In the genomic region with DNA sequence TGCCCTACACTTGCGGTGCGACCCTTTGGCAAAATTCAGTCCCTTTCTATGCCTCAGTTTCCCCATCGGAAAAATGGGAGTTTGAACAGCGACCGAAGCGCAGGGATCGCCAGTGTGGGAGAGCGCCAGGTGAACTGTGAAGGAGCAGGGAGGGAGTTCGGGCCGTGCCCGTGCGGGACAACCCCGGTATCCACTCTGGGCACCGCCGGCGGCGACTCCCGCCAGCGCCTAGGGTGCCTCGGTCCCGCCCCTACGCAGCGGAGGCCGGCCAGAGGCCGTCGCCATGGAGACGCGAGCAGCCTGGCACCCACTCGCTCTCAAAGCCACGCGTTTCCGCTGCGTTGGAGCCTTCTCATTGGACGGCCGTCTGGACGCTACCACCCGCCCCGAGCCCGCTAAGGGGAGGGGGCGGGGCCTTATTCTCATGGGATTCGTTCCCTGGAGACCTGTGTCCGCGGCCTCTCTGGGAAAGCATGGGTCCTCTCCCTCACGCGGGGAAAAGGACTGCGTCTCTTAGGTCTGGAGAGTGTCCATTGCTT, we compare ENCODE assay signal across 1 cellular context.
TF ChIP-seq lines count a peak whose summit lies in the region.

No MANE protein-coding gene starts in this region.

TF ChIP-seq in K562, 482 proteins besides CTCF, POLR2A, EP300 and RAD21 (continued from another document and continues in another):
- TF ChIP-seq, protein P1, sequence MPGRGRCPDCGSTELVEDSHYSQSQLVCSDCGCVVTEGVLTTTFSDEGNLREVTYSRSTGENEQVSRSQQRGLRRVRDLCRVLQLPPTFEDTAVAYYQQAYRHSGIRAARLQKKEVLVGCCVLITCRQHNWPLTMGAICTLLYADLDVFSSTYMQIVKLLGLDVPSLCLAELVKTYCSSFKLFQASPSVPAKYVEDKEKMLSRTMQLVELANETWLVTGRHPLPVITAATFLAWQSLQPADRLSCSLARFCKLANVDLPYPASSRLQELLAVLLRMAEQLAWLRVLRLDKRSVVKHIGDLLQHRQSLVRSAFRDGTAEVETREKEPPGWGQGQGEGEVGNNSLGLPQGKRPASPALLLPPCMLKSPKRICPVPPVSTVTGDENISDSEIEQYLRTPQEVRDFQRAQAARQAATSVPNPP (IDR thresholded peaks at IDR 0.05; ENCODE audit: borderline replicate concordance, insufficient read depth, insufficient read length), result no peak
- TF ChIP-seq NR2F6 (CRISPR knock-in tag; IDR thresholded peaks at IDR 0.05) (no peak), LCOR (CRISPR knock-in tag; IDR thresholded peaks at IDR 0.05) (no peak), HMG20B (CRISPR knock-in tag; IDR thresholded peaks at IDR 0.05) (no peak), ZNF23 (CRISPR knock-in tag; IDR thresholded peaks at IDR 0.05) (no peak), CBX8 (IDR thresholded peaks at IDR 0.05; ENCODE audit: borderline replicate concordance, extremely low read depth, low read depth, low read length, poor library complexity, severe bottlenecking) (no peak), CBX3 (IDR thresholded peaks at IDR 0.05; ENCODE audit: borderline replicate concordance in 1 of 2, low read length in 2 of 2) (no peak), TCF3 (CRISPR knock-in tag; IDR thresholded peaks at IDR 0.05) (no peak), MYC (IDR thresholded peaks at IDR 0.05; ENCODE audit: low read depth, low read length) (no peak), MYC (CRISPR knock-in tag; IDR thresholded peaks at IDR 0.05; ENCODE audit: borderline replicate concordance, low read depth) (no peak), ERF (CRISPR knock-in tag; IDR thresholded peaks at IDR 0.05) (no peak), NR2C1 (IDR thresholded peaks at IDR 0.05) (no peak), NR2C1 (tag; IDR thresholded peaks at IDR 0.05) (no peak), ZKSCAN8 (CRISPR knock-in tag; IDR thresholded peaks at IDR 0.05) (no peak), RFX5 (IDR thresholded peaks at IDR 0.05; ENCODE audit: low read depth, low read length) (no peak), RBM15 (IDR thresholded peaks at IDR 0.05; ENCODE audit: insufficient read depth, low read length) (no peak), MEF2D (tag; conservative IDR thresholded peaks at IDR 0.05; ENCODE audit: low read depth) (no peak), NFIC (IDR thresholded peaks at IDR 0.05) (peak; percentile 24), ZNF699 (CRISPR knock-in tag; IDR thresholded peaks at IDR 0.05; ENCODE audit: insufficient replicate concordance) (no peak), IFI16 (CRISPR knock-in tag; IDR thresholded peaks at IDR 0.05) (no peak), SNIP1 (IDR thresholded peaks at IDR 0.05; ENCODE audit: low read depth) (no peak), DACH1 (IDR thresholded peaks at IDR 0.05; ENCODE audit: partially characterized antibody) (no peak), ZNF41 (CRISPR knock-in tag; conservative IDR thresholded peaks at IDR 0.05) (no peak), ZNF57 (CRISPR knock-in tag; IDR thresholded peaks at IDR 0.05) (no peak), ZNF445 (CRISPR knock-in tag; IDR thresholded peaks at IDR 0.05; ENCODE audit: low read depth) (no peak), KDM1A (IDR thresholded peaks at IDR 0.05) (peak in 1 of 2 experiments; percentile 14; a peak in 1 of 4 replicates), HDAC2 (IDR thresholded peaks at IDR 0.05) (peak; percentile 58; the same call in 1 of the 2 replicates), SRF (CRISPR knock-in tag; IDR thresholded peaks at IDR 0.05) (no peak), NFYB (IDR thresholded peaks at IDR 0.05; ENCODE audit: extremely low read depth, insufficient read length) (peak; percentile 54), NBN (IDR thresholded peaks at IDR 0.05; ENCODE audit: low read depth) (peak; percentile 31; the same call in 1 of the 2 replicates), FOXK2 (conservative IDR thresholded peaks at IDR 0.05 in 1 of 2, IDR thresholded peaks at IDR 0.05 in 1 of 2; ENCODE audit: low read depth in 2 of 2) (peak in 1 of 2 experiments; percentile 97; a peak in 2 of 4 replicates), ZFPM2 (CRISPR knock-in tag; IDR thresholded peaks at IDR 0.05) (no peak), SIN3A (IDR thresholded peaks at IDR 0.05; ENCODE audit: borderline replicate concordance in 2 of 2, control insufficient read depth in 1 of 2, low read depth in 2 of 2, low read length in 2 of 2) (peak in 1 of 2 experiments; percentile 42; a peak in 1 of 4 replicates), PHB (CRISPR knock-in tag; IDR thresholded peaks at IDR 0.05) (no peak), SNRNP70 (optimal IDR thresholded peaks at IDR 0.05; ENCODE audit: low read depth, low read length) (no peak), TAL1 (IDR thresholded peaks at IDR 0.05) (no peak), CBFA2T2 (conservative IDR thresholded peaks at IDR 0.05) (no peak), ETV6 (IDR thresholded peaks at IDR 0.05; ENCODE audit: borderline replicate concordance in 1 of 2, low read depth in 2 of 2, low read length in 1 of 2) (no peak), ETV6 (CRISPR knock-in tag; IDR thresholded peaks at IDR 0.05; ENCODE audit: borderline replicate concordance) (no peak), ZNF146 (CRISPR knock-in tag; IDR thresholded peaks at IDR 0.05; ENCODE audit: unreplicated experiment) (no peak), CSDE1 (IDR thresholded peaks at IDR 0.05) (peak in 1 of 2 experiments; percentile 74; a peak in 2 of 4 replicates), PHF21A (IDR thresholded peaks at IDR 0.05; ENCODE audit: borderline replicate concordance, low read depth) (no peak), ZEB2 (IDR thresholded peaks at IDR 0.05) (no peak), ZNF274 (IDR thresholded peaks at IDR 0.05; ENCODE audit: borderline replicate concordance, low read depth, low read length) (no peak), ZNF695 (CRISPR knock-in tag; IDR thresholded peaks at IDR 0.05) (no peak), ZZZ3 (IDR thresholded peaks at IDR 0.05) (no peak), ZKSCAN3 (CRISPR knock-in tag; IDR thresholded peaks at IDR 0.05) (no peak), TAF9B (IDR thresholded peaks at IDR 0.05; ENCODE audit: partially characterized antibody) (no peak)
- TF ChIP-seq, protein P2, sequence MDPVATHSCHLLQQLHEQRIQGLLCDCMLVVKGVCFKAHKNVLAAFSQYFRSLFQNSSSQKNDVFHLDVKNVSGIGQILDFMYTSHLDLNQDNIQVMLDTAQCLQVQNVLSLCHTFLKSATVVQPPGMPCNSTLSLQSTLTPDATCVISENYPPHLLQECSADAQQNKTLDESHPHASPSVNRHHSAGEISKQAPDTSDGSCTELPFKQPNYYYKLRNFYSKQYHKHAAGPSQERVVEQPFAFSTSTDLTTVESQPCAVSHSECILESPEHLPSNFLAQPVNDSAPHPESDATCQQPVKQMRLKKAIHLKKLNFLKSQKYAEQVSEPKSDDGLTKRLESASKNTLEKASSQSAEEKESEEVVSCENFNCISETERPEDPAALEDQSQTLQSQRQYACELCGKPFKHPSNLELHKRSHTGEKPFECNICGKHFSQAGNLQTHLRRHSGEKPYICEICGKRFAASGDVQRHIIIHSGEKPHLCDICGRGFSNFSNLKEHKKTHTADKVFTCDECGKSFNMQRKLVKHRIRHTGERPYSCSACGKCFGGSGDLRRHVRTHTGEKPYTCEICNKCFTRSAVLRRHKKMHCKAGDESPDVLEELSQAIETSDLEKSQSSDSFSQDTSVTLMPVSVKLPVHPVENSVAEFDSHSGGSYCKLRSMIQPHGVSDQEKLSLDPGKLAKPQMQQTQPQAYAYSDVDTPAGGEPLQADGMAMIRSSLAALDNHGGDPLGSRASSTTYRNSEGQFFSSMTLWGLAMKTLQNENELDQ (CRISPR knock-in tag; IDR thresholded peaks at IDR 0.05; ENCODE audit: borderline replicate concordance), result no peak
- TF ChIP-seq, protein P3, sequence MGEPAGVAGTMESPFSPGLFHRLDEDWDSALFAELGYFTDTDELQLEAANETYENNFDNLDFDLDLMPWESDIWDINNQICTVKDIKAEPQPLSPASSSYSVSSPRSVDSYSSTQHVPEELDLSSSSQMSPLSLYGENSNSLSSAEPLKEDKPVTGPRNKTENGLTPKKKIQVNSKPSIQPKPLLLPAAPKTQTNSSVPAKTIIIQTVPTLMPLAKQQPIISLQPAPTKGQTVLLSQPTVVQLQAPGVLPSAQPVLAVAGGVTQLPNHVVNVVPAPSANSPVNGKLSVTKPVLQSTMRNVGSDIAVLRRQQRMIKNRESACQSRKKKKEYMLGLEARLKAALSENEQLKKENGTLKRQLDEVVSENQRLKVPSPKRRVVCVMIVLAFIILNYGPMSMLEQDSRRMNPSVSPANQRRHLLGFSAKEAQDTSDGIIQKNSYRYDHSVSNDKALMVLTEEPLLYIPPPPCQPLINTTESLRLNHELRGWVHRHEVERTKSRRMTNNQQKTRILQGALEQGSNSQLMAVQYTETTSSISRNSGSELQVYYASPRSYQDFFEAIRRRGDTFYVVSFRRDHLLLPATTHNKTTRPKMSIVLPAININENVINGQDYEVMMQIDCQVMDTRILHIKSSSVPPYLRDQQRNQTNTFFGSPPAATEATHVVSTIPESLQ (CRISPR knock-in tag; IDR thresholded peaks at IDR 0.05), result no peak
- TF ChIP-seq, protein P4, sequence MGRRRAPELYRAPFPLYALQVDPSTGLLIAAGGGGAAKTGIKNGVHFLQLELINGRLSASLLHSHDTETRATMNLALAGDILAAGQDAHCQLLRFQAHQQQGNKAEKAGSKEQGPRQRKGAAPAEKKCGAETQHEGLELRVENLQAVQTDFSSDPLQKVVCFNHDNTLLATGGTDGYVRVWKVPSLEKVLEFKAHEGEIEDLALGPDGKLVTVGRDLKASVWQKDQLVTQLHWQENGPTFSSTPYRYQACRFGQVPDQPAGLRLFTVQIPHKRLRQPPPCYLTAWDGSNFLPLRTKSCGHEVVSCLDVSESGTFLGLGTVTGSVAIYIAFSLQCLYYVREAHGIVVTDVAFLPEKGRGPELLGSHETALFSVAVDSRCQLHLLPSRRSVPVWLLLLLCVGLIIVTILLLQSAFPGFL (CRISPR knock-in tag; IDR thresholded peaks at IDR 0.05), result no peak
- TF ChIP-seq, protein P5, sequence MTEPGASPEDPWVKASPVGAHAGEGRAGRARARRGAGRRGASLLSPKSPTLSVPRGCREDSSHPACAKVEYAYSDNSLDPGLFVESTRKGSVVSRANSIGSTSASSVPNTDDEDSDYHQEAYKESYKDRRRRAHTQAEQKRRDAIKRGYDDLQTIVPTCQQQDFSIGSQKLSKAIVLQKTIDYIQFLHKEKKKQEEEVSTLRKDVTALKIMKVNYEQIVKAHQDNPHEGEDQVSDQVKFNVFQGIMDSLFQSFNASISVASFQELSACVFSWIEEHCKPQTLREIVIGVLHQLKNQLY (CRISPR knock-in tag; conservative IDR thresholded peaks at IDR 0.05), result no peak
- TF ChIP-seq, protein P6, sequence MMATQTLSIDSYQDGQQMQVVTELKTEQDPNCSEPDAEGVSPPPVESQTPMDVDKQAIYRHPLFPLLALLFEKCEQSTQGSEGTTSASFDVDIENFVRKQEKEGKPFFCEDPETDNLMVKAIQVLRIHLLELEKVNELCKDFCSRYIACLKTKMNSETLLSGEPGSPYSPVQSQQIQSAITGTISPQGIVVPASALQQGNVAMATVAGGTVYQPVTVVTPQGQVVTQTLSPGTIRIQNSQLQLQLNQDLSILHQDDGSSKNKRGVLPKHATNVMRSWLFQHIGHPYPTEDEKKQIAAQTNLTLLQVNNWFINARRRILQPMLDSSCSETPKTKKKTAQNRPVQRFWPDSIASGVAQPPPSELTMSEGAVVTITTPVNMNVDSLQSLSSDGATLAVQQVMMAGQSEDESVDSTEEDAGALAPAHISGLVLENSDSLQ (IDR thresholded peaks at IDR 0.05), result no peak
- TF ChIP-seq, protein P7, sequence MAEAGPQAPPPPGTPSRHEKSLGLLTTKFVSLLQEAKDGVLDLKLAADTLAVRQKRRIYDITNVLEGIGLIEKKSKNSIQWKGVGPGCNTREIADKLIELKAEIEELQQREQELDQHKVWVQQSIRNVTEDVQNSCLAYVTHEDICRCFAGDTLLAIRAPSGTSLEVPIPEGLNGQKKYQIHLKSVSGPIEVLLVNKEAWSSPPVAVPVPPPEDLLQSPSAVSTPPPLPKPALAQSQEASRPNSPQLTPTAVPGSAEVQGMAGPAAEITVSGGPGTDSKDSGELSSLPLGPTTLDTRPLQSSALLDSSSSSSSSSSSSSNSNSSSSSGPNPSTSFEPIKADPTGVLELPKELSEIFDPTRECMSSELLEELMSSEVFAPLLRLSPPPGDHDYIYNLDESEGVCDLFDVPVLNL (CRISPR knock-in tag; IDR thresholded peaks at IDR 0.05; ENCODE audit: low read depth), result no peak
- TF ChIP-seq, protein P8, sequence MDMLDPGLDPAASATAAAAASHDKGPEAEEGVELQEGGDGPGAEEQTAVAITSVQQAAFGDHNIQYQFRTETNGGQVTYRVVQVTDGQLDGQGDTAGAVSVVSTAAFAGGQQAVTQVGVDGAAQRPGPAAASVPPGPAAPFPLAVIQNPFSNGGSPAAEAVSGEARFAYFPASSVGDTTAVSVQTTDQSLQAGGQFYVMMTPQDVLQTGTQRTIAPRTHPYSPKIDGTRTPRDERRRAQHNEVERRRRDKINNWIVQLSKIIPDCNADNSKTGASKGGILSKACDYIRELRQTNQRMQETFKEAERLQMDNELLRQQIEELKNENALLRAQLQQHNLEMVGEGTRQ (CRISPR knock-in tag; IDR thresholded peaks at IDR 0.05), result no peak
- TF ChIP-seq, protein P9, sequence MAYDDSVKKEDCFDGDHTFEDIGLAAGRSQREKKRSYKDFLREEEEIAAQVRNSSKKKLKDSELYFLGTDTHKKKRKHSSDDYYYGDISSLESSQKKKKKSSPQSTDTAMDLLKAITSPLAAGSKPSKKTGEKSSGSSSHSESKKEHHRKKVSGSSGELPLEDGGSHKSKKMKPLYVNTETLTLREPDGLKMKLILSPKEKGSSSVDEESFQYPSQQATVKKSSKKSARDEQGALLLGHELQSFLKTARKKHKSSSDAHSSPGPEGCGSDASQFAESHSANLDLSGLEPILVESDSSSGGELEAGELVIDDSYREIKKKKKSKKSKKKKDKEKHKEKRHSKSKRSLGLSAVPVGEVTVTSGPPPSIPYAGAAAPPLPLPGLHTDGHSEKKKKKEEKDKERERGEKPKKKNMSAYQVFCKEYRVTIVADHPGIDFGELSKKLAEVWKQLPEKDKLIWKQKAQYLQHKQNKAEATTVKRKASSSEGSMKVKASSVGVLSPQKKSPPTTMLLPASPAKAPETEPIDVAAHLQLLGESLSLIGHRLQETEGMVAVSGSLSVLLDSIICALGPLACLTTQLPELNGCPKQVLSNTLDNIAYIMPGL (CRISPR knock-in tag; IDR thresholded peaks at IDR 0.05), result no peak
- TF ChIP-seq, protein P10, sequence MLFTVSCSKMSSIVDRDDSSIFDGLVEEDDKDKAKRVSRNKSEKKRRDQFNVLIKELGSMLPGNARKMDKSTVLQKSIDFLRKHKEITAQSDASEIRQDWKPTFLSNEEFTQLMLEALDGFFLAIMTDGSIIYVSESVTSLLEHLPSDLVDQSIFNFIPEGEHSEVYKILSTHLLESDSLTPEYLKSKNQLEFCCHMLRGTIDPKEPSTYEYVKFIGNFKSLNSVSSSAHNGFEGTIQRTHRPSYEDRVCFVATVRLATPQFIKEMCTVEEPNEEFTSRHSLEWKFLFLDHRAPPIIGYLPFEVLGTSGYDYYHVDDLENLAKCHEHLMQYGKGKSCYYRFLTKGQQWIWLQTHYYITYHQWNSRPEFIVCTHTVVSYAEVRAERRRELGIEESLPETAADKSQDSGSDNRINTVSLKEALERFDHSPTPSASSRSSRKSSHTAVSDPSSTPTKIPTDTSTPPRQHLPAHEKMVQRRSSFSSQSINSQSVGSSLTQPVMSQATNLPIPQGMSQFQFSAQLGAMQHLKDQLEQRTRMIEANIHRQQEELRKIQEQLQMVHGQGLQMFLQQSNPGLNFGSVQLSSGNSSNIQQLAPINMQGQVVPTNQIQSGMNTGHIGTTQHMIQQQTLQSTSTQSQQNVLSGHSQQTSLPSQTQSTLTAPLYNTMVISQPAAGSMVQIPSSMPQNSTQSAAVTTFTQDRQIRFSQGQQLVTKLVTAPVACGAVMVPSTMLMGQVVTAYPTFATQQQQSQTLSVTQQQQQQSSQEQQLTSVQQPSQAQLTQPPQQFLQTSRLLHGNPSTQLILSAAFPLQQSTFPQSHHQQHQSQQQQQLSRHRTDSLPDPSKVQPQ (CRISPR knock-in tag; IDR thresholded peaks at IDR 0.05; ENCODE audit: borderline replicate concordance), result no peak
